In the genomic region with DNA sequence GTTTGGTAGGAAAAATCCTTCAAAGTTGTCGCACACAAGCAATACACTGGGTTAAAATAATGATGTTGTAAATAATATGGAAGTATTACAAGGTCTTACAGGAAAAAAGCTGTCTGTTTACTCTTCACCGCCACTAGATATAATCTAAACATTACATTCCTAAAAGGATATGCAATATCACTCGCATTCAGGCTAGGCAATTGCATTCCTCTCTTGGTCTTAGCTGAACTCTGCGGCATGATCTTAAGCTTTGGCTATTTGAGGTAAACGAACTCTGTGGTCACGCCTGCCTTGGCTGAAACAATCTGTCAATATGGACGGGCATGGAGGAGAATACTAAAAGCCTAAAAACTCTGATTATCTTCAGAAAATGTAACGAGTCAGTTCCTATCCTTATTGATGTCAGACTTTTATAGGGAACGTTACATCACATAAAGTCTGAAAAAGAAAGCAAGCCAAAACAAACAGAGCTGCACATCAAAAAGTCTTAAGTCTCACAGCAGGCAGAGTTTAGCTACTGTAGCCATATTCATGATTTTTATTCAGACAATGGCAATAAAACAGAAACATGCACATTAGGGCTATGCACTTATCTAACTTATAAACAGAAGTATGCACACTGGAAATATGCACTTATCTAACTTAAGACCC, we compare ENCODE assay signal across 11 cellular contexts. TPM values are rescaled to one million over a fixed set of nuclear protein-coding genes. Genes with fewer than 3 reads are reported as not detected.
A peak's percentile ranks its signal among the peaks of the same experiment; 100 is the strongest.
DNase-seq lines count a peak whose midpoint lies in the region; ATAC-seq and TF ChIP-seq lines count a peak whose summit lies in the region.
"Had no signal": no experiment of that assay in that cellular context is flagged by ENCODE, and none has a peak within 500 bp of the region (broad histone marks: within the 10 kb centered on the region; RNA-seq: fewer than 3 reads in every experiment).

No MANE protein-coding gene starts in this region.

- H3K4me3 ChIP-seq in tibial artery, result peak overlapping the region; percentile 9 to 10
- no peak overlapping the region for H3K4me3 ChIP-seq in MM.1S (ENCODE audit: low read length)

- H3K27me3 ChIP-seq in tibial artery (no peaks in the 10 kb centered on the region), MM.1S (replicated peaks; ENCODE audit: insufficient read depth, low read length) (no peaks in the 10 kb centered on the region)

- H3K9ac ChIP-seq in MM.1S (ENCODE audit: low read length), result no peak overlapping the region

- H3K27me3 Mint-ChIP-seq in activated T-helper 1 cell treated with anti-CD3 and anti-CD28 coated beads, Interleukin-12 subunit alpha, Interleukin-12 subunit beta, Interleukin-2, Interleukin-4 antibody, amounts not matched to agents 30 ng/mL and 10 ng/mL and 1 ng/mL, durations not matched to agents 14 hours and 24 hours and 36 hours (ENCODE audit: insufficient read depth), result peaks cover 26% of the 10 kb centered on the region

- no peaks in the 10 kb centered on the region for H4K20me1 ChIP-seq in MM.1S (ENCODE audit: insufficient read depth, low read length)

- DNase-seq in NCI-H510A treated with DMSO at 0.1 percent for 48 hours (lab: John Stamatoyannopoulos, UW) (peak; percentile 3), NCI-H510A (lab: John Stamatoyannopoulos, UW) (no peak), kidney glomerular epithelial cell (lab: John Stamatoyannopoulos, UW) (peak; percentile 96), tibial artery (no peak), MM.1S (no peak)
- no peak for DNase-seq in activated T-helper 1 cell treated with anti-CD3 and anti-CD28 coated beads, Interleukin-12 subunit alpha, Interleukin-12 subunit beta, Interleukin-2, Interleukin-4 antibody, amounts not matched to agents 30 ng/mL and 10 ng/mL and 1 ng/mL, durations not matched to agents 14 hours and 24 hours and 36 hours (ENCODE audit: low spot score)
- DNase-seq: activated CD4-positive, alpha-beta T cell treated with anti-CD3 and anti-CD28 coated beads for 36 hours; AML-193; NCI-H1092 had no signal

- intact Hi-C loops in tibial artery (cut with DNase I; ENCODE audit: low total_unique reads), result loop anchor here (10.0 kb wide), 1 partner anchor 430 kb away; no protein-coding TSS in a partner anchor
- intact Hi-C loops in activated T-helper 1 cell treated with anti-CD3 and anti-CD28 coated beads, Interleukin-12 subunit alpha, Interleukin-12 subunit beta, Interleukin-2, Interleukin-4 antibody, amounts not matched to agents 30 ng/mL and 10 ng/mL and 1 ng/mL, durations not matched to agents 14 hours and 24 hours and 36 hours (cut with micrococcal nuclease), result no loop called here

- no peak overlapping the region for H3K27ac Mint-ChIP-seq in activated T-helper 1 cell treated with anti-CD3 and anti-CD28 coated beads, Interleukin-12 subunit alpha, Interleukin-12 subunit beta, Interleukin-2, Interleukin-4 antibody, amounts not matched to agents 30 ng/mL and 10 ng/mL and 1 ng/mL, durations not matched to agents 14 hours and 24 hours and 36 hours
- H3K27ac Mint-ChIP-seq: activated CD4-positive, alpha-beta T cell treated with anti-CD3 and anti-CD28 coated beads for 36 hours had no signal

- H3K27ac ChIP-seq in VCaP (peak overlapping the region; percentile 57), tibial artery (no peak overlapping the region), MM.1S (ENCODE audit: low read length) (no peak overlapping the region)

- ATAC-seq in GM21390 (IDR thresholded peaks at IDR 0.05; ENCODE audit: unreplicated experiment), result no peak
- ATAC-seq: activated CD4-positive, alpha-beta T cell treated with anti-CD3 and anti-CD28 coated beads for 36 hours had no signal

- H3K4me3 Mint-ChIP-seq in activated T-helper 1 cell treated with anti-CD3 and anti-CD28 coated beads, Interleukin-12 subunit alpha, Interleukin-12 subunit beta, Interleukin-2, Interleukin-4 antibody, amounts not matched to agents 30 ng/mL and 10 ng/mL and 1 ng/mL, durations not matched to agents 14 hours and 24 hours and 36 hours, result no peak overlapping the region
- H3K4me3 Mint-ChIP-seq: activated CD4-positive, alpha-beta T cell treated with anti-CD3 and anti-CD28 coated beads for 36 hours had no signal

- H3K4me1 Mint-ChIP-seq in activated T-helper 1 cell treated with anti-CD3 and anti-CD28 coated beads, Interleukin-12 subunit alpha, Interleukin-12 subunit beta, Interleukin-2, Interleukin-4 antibody, amounts not matched to agents 30 ng/mL and 10 ng/mL and 1 ng/mL, durations not matched to agents 14 hours and 24 hours and 36 hours (ENCODE audit: low read depth), result no peaks in the 10 kb centered on the region
- H3K4me1 Mint-ChIP-seq: activated CD4-positive, alpha-beta T cell treated with anti-CD3 and anti-CD28 coated beads for 36 hours had no signal

- no peaks in the 10 kb centered on the region for H3K36me3 Mint-ChIP-seq in activated T-helper 1 cell treated with anti-CD3 and anti-CD28 coated beads, Interleukin-12 subunit alpha, Interleukin-12 subunit beta, Interleukin-2, Interleukin-4 antibody, amounts not matched to agents 30 ng/mL and 10 ng/mL and 1 ng/mL, durations not matched to agents 14 hours and 24 hours and 36 hours (ENCODE audit: low read depth)

- H3K4me1 ChIP-seq in tibial artery (peaks cover 0 to 10% (median 5%) of the 10 kb centered on the region in 4 donors), MM.1S (ENCODE audit: low read length) (no peaks in the 10 kb centered on the region)

- no peaks in the 10 kb centered on the region for H3K9me3 ChIP-seq in tibial artery
- no peaks in the 10 kb centered on the region for H3K9me3 ChIP-seq in MM.1S (replicated peaks; ENCODE audit: insufficient read depth, low read length)

- no peaks in the 10 kb centered on the region for H3K9me3 Mint-ChIP-seq in activated T-helper 1 cell treated with anti-CD3 and anti-CD28 coated beads, Interleukin-12 subunit alpha, Interleukin-12 subunit beta, Interleukin-2, Interleukin-4 antibody, amounts not matched to agents 30 ng/mL and 10 ng/mL and 1 ng/mL, durations not matched to agents 14 hours and 24 hours and 36 hours

- H3F3A ChIP-seq in MM.1S (ENCODE audit: insufficient read depth, low read length), result no peaks in the 10 kb centered on the region

- H2AFZ ChIP-seq in MM.1S (ENCODE audit: low read length), result no peak overlapping the region

- H3K36me3 ChIP-seq in tibial artery (no peaks in the 10 kb centered on the region), MM.1S (replicated peaks; ENCODE audit: insufficient read depth, low read length) (no peaks in the 10 kb centered on the region)

- no peaks in the 10 kb centered on the region for H3K79me2 ChIP-seq in MM.1S (ENCODE audit: low read length)

- no peak for TF ChIP-seq CTCF in VCaP (conservative IDR thresholded peaks at IDR 0.05)
- TF ChIP-seq CTCF in tibial artery (IDR thresholded peaks at IDR 0.05), result no peak
- TF ChIP-seq CTCF in MM.1S (IDR thresholded peaks at IDR 0.05; ENCODE audit: low read length), result no peak

- no peaks in the 10 kb centered on the region for H3K9me2 ChIP-seq in MM.1S (replicated peaks; ENCODE audit: insufficient read depth, low read length)

- H3K4me2 ChIP-seq in MM.1S (ENCODE audit: low read depth, low read length), result no peak overlapping the region

RNA-seq across cellular contexts. Expression of gene FILIP1, which starts 30.8 kb away (rescaled TPM):
- total RNA-seq in activated T-helper 1 cell treated with anti-CD3 and anti-CD28 coated beads, Interleukin-12 subunit alpha, Interleukin-12 subunit beta, Interleukin-2, Interleukin-4 antibody, amounts not matched to agents 30 ng/mL and 10 ng/mL and 1 ng/mL, durations not matched to agents 14 hours and 24 hours and 36 hours, result not detected in 2 replicates
- total RNA-seq: activated CD4-positive, alpha-beta T cell treated with anti-CD3 and anti-CD28 coated beads for 36 hours had no signal

Comparison
In these comparisons a context has a peak if more than half of its experiments do, and no peak if none do; other contexts are left out.
1. DNase-seq: peak in NCI-H510A treated with DMSO at 0.1 percent for 48 hours (single experiment) and kidney glomerular epithelial cell (single experiment); none in NCI-H510A (single experiment), tibial artery (0 of 2), activated T-helper 1 cell treated with anti-CD3 and anti-CD28 coated beads, Interleukin-12 subunit alpha, Interleukin-12 subunit beta, Interleukin-2, Interleukin-4 antibody, amounts not matched to agents 30 ng/mL and 10 ng/mL and 1 ng/mL, durations not matched to agents 14 hours and 24 hours and 36 hours (single experiment) and MM.1S (single experiment).